In the genomic region with DNA sequence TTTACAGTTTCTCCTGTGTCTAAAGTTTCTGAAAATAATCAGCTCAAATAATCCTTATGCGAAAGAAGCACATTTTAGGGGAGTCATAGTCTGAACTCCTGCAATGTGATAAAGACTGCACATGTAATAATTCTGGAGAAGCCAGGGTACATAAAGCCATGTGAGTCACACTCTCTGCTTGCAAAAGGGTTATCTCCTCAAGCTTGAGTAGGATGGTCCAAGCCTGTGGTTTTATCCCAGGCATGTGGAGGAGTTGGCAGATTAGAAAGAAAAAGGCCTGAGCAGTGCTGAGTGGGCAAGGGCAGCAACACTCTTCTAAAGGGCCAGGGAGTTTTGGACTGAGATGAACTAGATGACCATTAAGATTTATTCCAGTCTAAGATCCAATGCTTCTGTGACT, we compare ENCODE assay signal across 1 cellular context.
TF ChIP-seq lines count a peak whose summit lies in the region.

No MANE protein-coding gene starts in this region.

TF ChIP-seq in HEK293, 187 proteins besides CTCF, POLR2A, EP300 and RAD21 (continued from another document):
- TF ChIP-seq, protein P1, sequence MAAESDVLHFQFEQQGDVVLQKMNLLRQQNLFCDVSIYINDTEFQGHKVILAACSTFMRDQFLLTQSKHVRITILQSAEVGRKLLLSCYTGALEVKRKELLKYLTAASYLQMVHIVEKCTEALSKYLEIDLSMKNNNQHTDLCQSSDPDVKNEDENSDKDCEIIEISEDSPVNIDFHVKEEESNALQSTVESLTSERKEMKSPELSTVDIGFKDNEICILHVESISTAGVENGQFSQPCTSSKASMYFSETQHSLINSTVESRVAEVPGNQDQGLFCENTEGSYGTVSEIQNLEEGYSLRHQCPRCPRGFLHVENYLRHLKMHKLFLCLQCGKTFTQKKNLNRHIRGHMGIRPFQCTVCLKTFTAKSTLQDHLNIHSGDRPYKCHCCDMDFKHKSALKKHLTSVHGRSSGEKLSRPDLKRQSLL (tag by site-specific recombination; IDR thresholded peaks at IDR 0.05): no peak
- TF ChIP-seq ZNF473 (tag by site-specific recombination; IDR thresholded peaks at IDR 0.05): no peak
- TF ChIP-seq ZNF221 (tag by site-specific recombination; IDR thresholded peaks at IDR 0.05; ENCODE audit: borderline replicate concordance): no peak
- TF ChIP-seq, protein P2, sequence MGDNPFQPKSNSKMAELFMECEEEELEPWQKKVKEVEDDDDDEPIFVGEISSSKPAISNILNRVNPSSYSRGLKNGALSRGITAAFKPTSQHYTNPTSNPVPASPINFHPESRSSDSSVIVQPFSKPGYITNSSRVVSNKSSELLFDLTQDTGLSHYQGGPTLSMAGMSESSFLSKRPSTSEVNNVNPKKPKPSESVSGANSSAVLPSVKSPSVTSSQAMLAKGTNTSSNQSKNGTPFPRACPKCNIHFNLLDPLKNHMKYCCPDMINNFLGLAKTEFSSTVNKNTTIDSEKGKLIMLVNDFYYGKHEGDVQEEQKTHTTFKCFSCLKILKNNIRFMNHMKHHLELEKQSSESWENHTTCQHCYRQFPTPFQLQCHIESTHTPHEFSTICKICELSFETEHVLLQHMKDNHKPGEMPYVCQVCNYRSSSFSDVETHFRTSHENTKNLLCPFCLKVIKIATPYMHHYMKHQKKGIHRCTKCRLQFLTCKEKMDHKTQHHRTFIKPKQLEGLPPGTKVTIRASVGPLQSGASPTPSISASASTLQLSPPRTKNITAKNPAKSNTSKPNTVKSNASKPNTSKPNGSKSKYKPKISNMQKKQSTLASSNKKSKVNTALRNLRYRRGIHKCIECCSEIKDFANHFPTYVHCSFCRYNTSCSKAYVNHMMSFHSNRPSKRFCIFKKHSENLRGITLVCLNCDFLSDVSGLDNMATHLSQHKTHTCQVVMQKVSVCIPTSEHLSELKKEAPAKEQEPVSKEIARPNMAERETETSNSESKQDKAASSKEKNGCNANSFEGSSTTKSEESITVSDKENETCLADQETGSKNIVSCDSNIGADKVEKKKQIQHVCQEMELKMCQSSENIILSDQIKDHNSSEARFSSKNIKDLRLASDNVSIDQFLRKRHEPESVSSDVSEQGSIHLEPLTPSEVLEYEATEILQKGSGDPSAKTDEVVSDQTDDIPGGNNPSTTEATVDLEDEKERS (tag by site-specific recombination; IDR thresholded peaks at IDR 0.05): no peak
- TF ChIP-seq ZNF211 (tag by site-specific recombination; IDR thresholded peaks at IDR 0.05; ENCODE audit: low read depth): no peak
- TF ChIP-seq, protein P3, sequence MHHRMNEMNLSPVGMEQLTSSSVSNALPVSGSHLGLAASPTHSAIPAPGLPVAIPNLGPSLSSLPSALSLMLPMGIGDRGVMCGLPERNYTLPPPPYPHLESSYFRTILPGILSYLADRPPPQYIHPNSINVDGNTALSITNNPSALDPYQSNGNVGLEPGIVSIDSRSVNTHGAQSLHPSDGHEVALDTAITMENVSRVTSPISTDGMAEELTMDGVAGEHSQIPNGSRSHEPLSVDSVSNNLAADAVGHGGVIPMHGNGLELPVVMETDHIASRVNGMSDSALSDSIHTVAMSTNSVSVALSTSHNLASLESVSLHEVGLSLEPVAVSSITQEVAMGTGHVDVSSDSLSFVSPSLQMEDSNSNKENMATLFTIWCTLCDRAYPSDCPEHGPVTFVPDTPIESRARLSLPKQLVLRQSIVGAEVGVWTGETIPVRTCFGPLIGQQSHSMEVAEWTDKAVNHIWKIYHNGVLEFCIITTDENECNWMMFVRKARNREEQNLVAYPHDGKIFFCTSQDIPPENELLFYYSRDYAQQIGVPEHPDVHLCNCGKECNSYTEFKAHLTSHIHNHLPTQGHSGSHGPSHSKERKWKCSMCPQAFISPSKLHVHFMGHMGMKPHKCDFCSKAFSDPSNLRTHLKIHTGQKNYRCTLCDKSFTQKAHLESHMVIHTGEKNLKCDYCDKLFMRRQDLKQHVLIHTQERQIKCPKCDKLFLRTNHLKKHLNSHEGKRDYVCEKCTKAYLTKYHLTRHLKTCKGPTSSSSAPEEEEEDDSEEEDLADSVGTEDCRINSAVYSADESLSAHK (tag by site-specific recombination; IDR thresholded peaks at IDR 0.05): no peak
